20 cellular contexts compared by ENCODE assay signal in the genomic region with DNA sequence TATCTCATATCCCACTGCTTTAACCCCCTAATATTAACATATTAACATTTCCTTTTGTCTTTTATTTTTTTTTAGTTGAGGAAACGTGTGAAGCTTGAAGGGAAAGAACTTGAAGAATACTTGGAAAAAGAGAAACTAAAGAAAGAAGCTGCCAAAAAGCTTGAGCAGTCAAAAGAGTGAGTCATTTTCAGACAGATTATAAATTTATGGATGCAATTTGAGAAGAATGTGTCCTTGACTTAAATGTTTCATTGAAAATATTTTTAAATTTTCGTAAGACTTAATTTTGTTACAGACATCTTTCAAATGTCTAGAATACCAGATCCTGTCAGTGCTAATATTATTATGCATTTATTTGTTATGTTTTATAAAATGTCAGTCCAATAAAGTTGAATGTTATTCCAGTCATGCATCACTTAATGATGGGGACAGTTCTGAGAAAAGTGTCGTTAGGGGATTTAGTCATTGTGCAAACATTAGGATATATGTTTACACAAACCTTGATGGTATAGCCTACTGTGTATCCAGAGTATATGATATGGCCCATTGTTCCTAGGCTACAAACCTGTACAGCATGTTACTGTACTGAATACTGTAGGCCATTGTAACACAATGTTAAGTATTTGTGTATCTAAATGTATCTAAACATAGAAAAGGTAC. TPM values are rescaled to one million over a fixed set of nuclear protein-coding genes. Genes with fewer than 3 reads are reported as not detected.
A peak's percentile ranks its signal among the peaks of the same experiment; 100 is the strongest.
DNase-seq lines count a peak whose midpoint lies in the region; ATAC-seq and TF ChIP-seq lines count a peak whose summit lies in the region.
"Had no signal": no experiment of that assay in that cellular context is flagged by ENCODE, and none has a peak within 500 bp of the region (broad histone marks: within the 10 kb centered on the region; RNA-seq: fewer than 3 reads in every experiment).

No MANE protein-coding gene starts in this region.

- POLR2A ChIA-PET in HEK293 (lab: Yijun Ruan, JAX) = no interaction called here
- POLR2A ChIA-PET in T-cell (lab: Charles Lee) = no interaction called here

- H3K4me1 ChIP-seq in HEK293 (ENCODE audit: control insufficient read depth, insufficient read depth, low read length) (peaks cover 14% of the 10 kb centered on the region), adrenal gland (replicated peaks in 1 of 2) (peaks cover 9 to 16% of the 10 kb centered on the region in 2 donors)
- H3K4me1 ChIP-seq: esophagus squamous epithelium had no signal

- H3K36me3 Mint-ChIP-seq in T-cell = peaks cover 51% of the 10 kb centered on the region

- H3K9me3 ChIP-seq in HEK293 (ENCODE audit: control insufficient read depth, insufficient read depth, low read depth, low read length) (no peaks in the 10 kb centered on the region), adrenal gland (replicated peaks in 1 of 3) (no peaks in the 10 kb centered on the region)
- H3K9me3 ChIP-seq: esophagus squamous epithelium had no signal

- WGBS in adrenal gland, 4 donors = 34 to 43% (median 40%) methylated on average over 3 of the region's 3 CpGs

- H3K27ac ChIP-seq in HEK293 (ENCODE audit: extremely low read depth, low read depth, low read length) (no peak overlapping the region), adrenal gland (peak overlapping the region in 4 of 5 donors; percentile 43 to 65 (median 58))
- H3K27ac ChIP-seq: esophagus squamous epithelium had no signal

- TF ChIP-seq CTCF in HEK293 (tag by site-specific recombination; IDR thresholded peaks at IDR 0.05) (no peak), adrenal gland (IDR thresholded peaks at IDR 0.05) (no peak)

- peaks cover 0 to 3% (median 2%) of the 10 kb centered on the region in 3 donors for H3K4me1 Mint-ChIP-seq in T-cell
- H3K4me1 Mint-ChIP-seq: H9 had no signal

- no peaks in the 10 kb centered on the region for H3K27me3 Mint-ChIP-seq in T-cell
- H3K27me3 Mint-ChIP-seq: activated naive CD8-positive, alpha-beta T cell treated with anti-CD3 and anti-CD28 coated beads, Interleukin-2, amount 50 U/mL, for 24 hours; dendritic cell treated with granulocyte-macrophage colony-stimulating factor and Interleukin-4, amounts not matched to agents 40 ng/mL and 50 ng/mL, for 4 days had no signal

- DNase-seq in COLO668 (lab: John Stamatoyannopoulos, UW; ENCODE audit: unreplicated experiment) = peak; percentile 19
- DNase-seq in adrenal gland = no peak
- DNase-seq in iris pigment epithelial cell (ENCODE audit: low read depth) = peak; percentile 70
- DNase-seq in NOMO-1 treated with dmso at 0.1 percent for 144 hours (lab: John Stamatoyannopoulos, UW; ENCODE audit: unreplicated experiment) = no peak
- DNase-seq in T-cell = no peak
- DNase-seq in HuH-7.5 (ENCODE audit: low spot score) = no peak
- no peak for DNase-seq in NCI-H2107 treated with DMSO at 0.1 percent for 48 hours (lab: John Stamatoyannopoulos, UW; ENCODE audit: unreplicated experiment)
- DNase-seq: activated CD4-positive, alpha-beta T cell treated with anti-CD3 and anti-CD28 coated beads for 4 hours; activated naive CD8-positive, alpha-beta T cell treated with anti-CD3 and anti-CD28 coated beads, Interleukin-2, amount 50 U/mL, for 24 hours; activated T-cell treated with anti-CD3 and anti-CD28 coated beads, Interleukin-2, amount 50 U/mL, for 4 hours; C1 segment of cervical spinal cord; DND-41; esophagus squamous epithelium; H9; NCI-H1436; NCI-H82; posterior cingulate gyrus; T1000 had no signal

- TF ChIP-seq POLR2A in adrenal gland (IDR thresholded peaks at IDR 0.05) = no peak

- no peaks in the 10 kb centered on the region for H3K9me3 Mint-ChIP-seq in T-cell
- H3K9me3 Mint-ChIP-seq: activated naive CD8-positive, alpha-beta T cell treated with anti-CD3 and anti-CD28 coated beads, Interleukin-2, amount 50 U/mL, for 24 hours; activated T-cell treated with anti-CD3 and anti-CD28 coated beads, Interleukin-2, amount 50 U/mL, for 4 hours; dendritic cell treated with granulocyte-macrophage colony-stimulating factor and Interleukin-4, amounts not matched to agents 40 ng/mL and 50 ng/mL, for 4 days; H9 had no signal

- H3K36me3 ChIP-seq in HEK293 (ENCODE audit: control insufficient read depth in 2 of 2, insufficient read depth in 1 of 2, low read length in 2 of 2) = peaks cover 52 to 68% of the 10 kb centered on the region in 2 experiments
- H3K36me3 ChIP-seq in adrenal gland (replicated peaks in 1 of 2) = peaks cover 0 to 36% of the 10 kb centered on the region in 2 donors

- no peak overlapping the region for H3K4me3 Mint-ChIP-seq in T-cell
- H3K4me3 Mint-ChIP-seq: activated naive CD8-positive, alpha-beta T cell treated with anti-CD3 and anti-CD28 coated beads, Interleukin-2, amount 50 U/mL, for 24 hours; activated T-cell treated with anti-CD3 and anti-CD28 coated beads, Interleukin-2, amount 50 U/mL, for 4 hours; dendritic cell treated with granulocyte-macrophage colony-stimulating factor and Interleukin-4, amounts not matched to agents 40 ng/mL and 50 ng/mL, for 4 days; H9 had no signal

- intact Hi-C loops in adrenal gland (cut with DNase I) = no loop called here

- H3K27me3 ChIP-seq in adrenal gland = no peaks in the 10 kb centered on the region
- H3K27me3 ChIP-seq: esophagus squamous epithelium had no signal

- no peak overlapping the region for H3K27ac Mint-ChIP-seq in T-cell
- H3K27ac Mint-ChIP-seq: activated naive CD8-positive, alpha-beta T cell treated with anti-CD3 and anti-CD28 coated beads, Interleukin-2, amount 50 U/mL, for 24 hours; dendritic cell treated with granulocyte-macrophage colony-stimulating factor and Interleukin-4, amounts not matched to agents 40 ng/mL and 50 ng/mL, for 4 days; H9 had no signal

- no peak for ATAC-seq in T-cell (replicated peaks in 1 of 4)
- ATAC-seq: activated naive CD8-positive, alpha-beta T cell treated with anti-CD3 and anti-CD28 coated beads, Interleukin-2, amount 50 U/mL, for 24 hours; activated T-cell treated with anti-CD3 and anti-CD28 coated beads, Interleukin-2, amount 50 U/mL, for 4 hours had no signal

- H3K4me3 ChIP-seq in HEK293 (ENCODE audit: low read depth, low read length) = no peak overlapping the region
- no peak overlapping the region for H3K4me3 ChIP-seq in adrenal gland
- H3K4me3 ChIP-seq: esophagus squamous epithelium had no signal

- CTCF ChIA-PET in HEK293 (lab: Yijun Ruan, JAX) (interaction anchor here (0.6 to 1.2 kb wide), 3 partner anchors 157 to 198 kb away, joined by 3 to 4 read pairs (median 3); no protein-coding TSS in a partner anchor), T-cell (lab: Charles Lee) (no interaction called here)

TF ChIP-seq in HEK293, 187 proteins besides CTCF, POLR2A, EP300 and RAD21 (continues in another document):
- TF ChIP-seq REPIN1 (tag by site-specific recombination; IDR thresholded peaks at IDR 0.05; ENCODE audit: low read depth) = no peak
- TF ChIP-seq ZNF610 (tag by site-specific recombination; IDR thresholded peaks at IDR 0.05; ENCODE audit: borderline replicate concordance) = no peak
- TF ChIP-seq ZNF366 (tag by site-specific recombination; conservative IDR thresholded peaks at IDR 0.05) = peak; percentile 69
- TF ChIP-seq, protein P1, sequence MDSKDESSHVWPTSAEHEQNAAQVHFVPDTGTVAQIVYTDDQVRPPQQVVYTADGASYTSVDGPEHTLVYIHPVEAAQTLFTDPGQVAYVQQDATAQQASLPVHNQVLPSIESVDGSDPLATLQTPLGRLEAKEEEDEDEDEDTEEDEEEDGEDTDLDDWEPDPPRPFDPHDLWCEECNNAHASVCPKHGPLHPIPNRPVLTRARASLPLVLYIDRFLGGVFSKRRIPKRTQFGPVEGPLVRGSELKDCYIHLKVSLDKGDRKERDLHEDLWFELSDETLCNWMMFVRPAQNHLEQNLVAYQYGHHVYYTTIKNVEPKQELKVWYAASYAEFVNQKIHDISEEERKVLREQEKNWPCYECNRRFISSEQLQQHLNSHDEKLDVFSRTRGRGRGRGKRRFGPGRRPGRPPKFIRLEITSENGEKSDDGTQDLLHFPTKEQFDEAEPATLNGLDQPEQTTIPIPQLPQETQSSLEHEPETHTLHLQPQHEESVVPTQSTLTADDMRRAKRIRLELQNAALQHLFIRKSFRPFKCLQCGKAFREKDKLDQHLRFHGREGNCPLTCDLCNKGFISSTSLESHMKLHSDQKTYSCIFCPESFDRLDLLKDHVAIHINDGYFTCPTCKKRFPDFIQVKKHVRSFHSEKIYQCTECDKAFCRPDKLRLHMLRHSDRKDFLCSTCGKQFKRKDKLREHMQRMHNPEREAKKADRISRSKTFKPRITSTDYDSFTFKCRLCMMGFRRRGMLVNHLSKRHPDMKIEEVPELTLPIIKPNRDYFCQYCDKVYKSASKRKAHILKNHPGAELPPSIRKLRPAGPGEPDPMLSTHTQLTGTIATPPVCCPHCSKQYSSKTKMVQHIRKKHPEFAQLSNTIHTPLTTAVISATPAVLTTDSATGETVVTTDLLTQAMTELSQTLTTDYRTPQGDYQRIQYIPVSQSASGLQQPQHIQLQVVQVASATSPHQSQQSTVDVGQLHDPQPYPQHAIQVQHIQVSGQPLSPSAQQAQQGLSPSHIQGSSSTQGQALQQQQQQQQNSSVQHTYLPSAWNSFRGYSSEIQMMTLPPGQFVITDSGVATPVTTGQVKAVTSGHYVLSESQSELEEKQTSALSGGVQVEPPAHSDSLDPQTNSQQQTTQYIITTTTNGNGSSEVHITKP (tag by site-specific recombination; IDR thresholded peaks at IDR 0.05) = peak; percentile 73
- no peak for TF ChIP-seq RBAK (tag by site-specific recombination; IDR thresholded peaks at IDR 0.05)
- no peak for TF ChIP-seq ZNF26 (tag by site-specific recombination; IDR thresholded peaks at IDR 0.05)
- TF ChIP-seq ZNF548 (tag by site-specific recombination; IDR thresholded peaks at IDR 0.05) = no peak
- no peak for TF ChIP-seq ZNF514 (tag by site-specific recombination; IDR thresholded peaks at IDR 0.05)

RNA-seq across cellular contexts. Expression of gene CPSF2, which starts 32.6 kb away (rescaled TPM):
- total RNA-seq in adrenal gland (10 to 100 TPM; 25.1 to 66.7 (median 42.6) TPM), T-cell (10 to 100 TPM; 27.6 to 57.4 (median 45.5) TPM)
- 10 to 100 TPM in 1 of 3 donors, 1 to 10 TPM in 2; 4.3 to 70.4 (median 6.9) TPM for polyA plus RNA-seq in adrenal gland

RNA-seq across cellular contexts. Expression of gene NDUFB1, which starts 32.9 kb away (rescaled TPM):
- total RNA-seq in adrenal gland (100 to 1,000 TPM; 163 to 696 (median 213) TPM), T-cell (10 to 100 TPM; 40.1 to 81.1 (median 75.0) TPM)
- polyA plus RNA-seq in adrenal gland = 1,000 to 10,000 TPM in 2 of 3 donors, 100 to 1,000 TPM in 1; 718 to 1,935 (median 1,295) TPM

RNA-seq across cellular contexts. Expression of gene ATXN3, which starts 48.0 kb away (rescaled TPM):
- total RNA-seq in adrenal gland (10 to 100 TPM in 6 of 8 donors, 1 to 10 TPM in 2; 9.0 to 62.8 (median 21.8) TPM), T-cell (10 to 100 TPM; 31.0 to 50.2 (median 41.8) TPM)
- 10 to 100 TPM; 15.4 to 41.5 (median 23.0) TPM for polyA plus RNA-seq in adrenal gland

Comparison
In these comparisons a context has a peak if more than half of its experiments do, and no peak if none do; other contexts are left out.
1. DNase-seq: peak in COLO668 (single experiment) and iris pigment epithelial cell (single experiment); none in adrenal gland (0 of 7), NOMO-1 treated with dmso at 0.1 percent for 144 hours (single experiment), T-cell (0 of 34), HuH-7.5 (single experiment) and NCI-H2107 treated with DMSO at 0.1 percent for 48 hours (single experiment).